In the genomic region with DNA sequence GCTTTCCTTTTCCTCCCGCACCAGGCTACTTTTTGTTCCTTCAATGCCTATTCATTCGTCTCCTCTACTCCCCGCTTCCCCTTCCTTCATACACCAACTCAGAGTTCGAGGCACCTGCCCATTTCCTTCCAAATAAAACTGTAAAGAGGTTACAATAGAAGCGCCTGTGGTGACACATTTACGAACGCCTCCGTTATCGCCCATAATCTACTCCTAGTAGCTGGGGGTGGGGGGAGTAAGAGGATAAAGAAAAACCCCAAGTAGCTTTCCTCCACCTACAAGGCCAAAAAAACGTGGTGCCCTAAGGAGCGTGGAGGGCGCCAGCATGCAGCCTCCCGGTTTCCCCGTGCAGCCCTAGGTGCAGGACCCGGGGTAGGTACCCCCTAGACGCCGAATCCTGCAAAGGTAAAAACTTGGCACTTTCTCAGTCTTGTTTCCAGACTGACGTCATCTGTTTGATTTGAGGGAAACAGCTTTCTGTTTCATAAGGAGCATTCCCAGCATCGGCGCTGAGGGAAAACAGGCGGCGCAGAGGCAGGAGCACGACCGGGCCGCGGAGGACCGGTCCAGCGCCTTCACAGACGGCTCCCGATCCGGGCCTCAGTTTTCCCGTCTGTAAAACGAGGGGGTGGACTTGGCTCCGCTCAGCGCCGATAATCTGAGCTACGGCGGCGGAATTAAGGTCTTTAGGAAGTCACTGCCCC, we compare ENCODE assay signal across 8 cellular contexts. TPM values are rescaled to one million over a fixed set of nuclear protein-coding genes. Genes with fewer than 3 reads are reported as not detected.
DNase-seq lines count a peak whose midpoint lies in the region; ATAC-seq and TF ChIP-seq lines count a peak whose summit lies in the region.

No MANE protein-coding gene starts in this region.

- BruUV-seq in mammary epithelial cell (replicated peaks; lab: Mats Ljungman, UMichigan) = TSS peak; percentile 79

- H3K4me1 ChIP-seq in HUES48 (ENCODE audit: control insufficient read depth, insufficient read depth, low read length) (peaks cover 3% of the 10 kb centered on the region), mammary epithelial cell (ENCODE audit: insufficient read depth, low read length) (peaks cover 20% of the 10 kb centered on the region)

- H3K79me2 ChIP-seq in mammary epithelial cell (ENCODE audit: insufficient read depth, low read length) = peaks cover 58% of the 10 kb centered on the region

- TF ChIP-seq CTCF in CD14-positive monocyte (IDR thresholded peaks at IDR 0.05) (no peak), mammary epithelial cell (conservative IDR thresholded peaks at IDR 0.05 in 1 of 2, IDR thresholded peaks at IDR 0.05 in 1 of 2; ENCODE audit: extremely low read depth in 1 of 2, insufficient read depth in 1 of 2, low read depth in 1 of 2, low read length in 2 of 2) (no peak)

- peak overlapping the region; percentile 99 for H3K4me2 ChIP-seq in mammary epithelial cell (ENCODE audit: insufficient read depth, low read depth, low read length)

- H3K9me3 ChIP-seq in HUES48 (ENCODE audit: control insufficient read depth, insufficient read depth, low read length) (0 out of 2 replicates have a peak, but pooled peaks cover 1% of the 10 kb centered on the region), mammary epithelial cell (replicated peaks; ENCODE audit: insufficient read depth, low read length) (no peaks in the 10 kb centered on the region)

- no peak for ATAC-seq in HG02642 (IDR thresholded peaks at IDR 0.05; ENCODE audit: poor library complexity, unreplicated experiment)
- ATAC-seq in GM19395 (IDR thresholded peaks at IDR 0.05; ENCODE audit: unreplicated experiment) = no peak

- WGBS in mammary epithelial cell (ENCODE audit: low coverage, missing lambda C conversion rate) = 4% methylated on average over 37 of the region's 39 CpGs

- CTCF ChIA-PET in mammary epithelial cell (lab: Charles Lee; ENCODE audit: low non-redundant PET) = no interaction called here

- in situ Hi-C loops in mammary epithelial cell (cut with MboI; ENCODE audit: low sequenced_read_pairs in 2 of 2) = no loop called here

- peak overlapping the region; percentile 86 for H3K27ac ChIP-seq in HUES48 (ENCODE audit: low read depth, low read length)
- H3K27ac ChIP-seq in mammary epithelial cell (ENCODE audit: insufficient read depth, low read depth, low read length) = peak overlapping the region; percentile 84

- peak overlapping the region; percentile 96 for H3K4me3 Mint-ChIP-seq in CD14-positive monocyte

- H3K4me3 ChIP-seq in HUES48 (ENCODE audit: low read depth, low read length) (peak overlapping the region; percentile 92), mammary epithelial cell (replicated peaks in 1 of 3; ENCODE audit: insufficient read depth in 1 of 3, low read depth in 2 of 3, low read length in 3 of 3) (peak overlapping the region; percentile 60 to 94 (median 77))

- no peaks in the 10 kb centered on the region for H4K20me1 ChIP-seq in mammary epithelial cell (ENCODE audit: insufficient read depth, low read length)

- peaks cover 0 to 3% (median 0%) of the 10 kb centered on the region in 3 donors for H3K27me3 Mint-ChIP-seq in CD14-positive monocyte (ENCODE audit: low read depth in 3 of 3)

- intact Hi-C loops in CD14-positive monocyte (cut with micrococcal nuclease) = no loop called here
- intact Hi-C loops in mammary epithelial cell (cut with micrococcal nuclease) = loop anchor here (1.0 to 2.0 kb wide), 3 partner anchors 34 to 155 kb away; no protein-coding TSS in a partner anchor

- H3K36me3 Mint-ChIP-seq in CD14-positive monocyte = peaks cover 12 to 18% of the 10 kb centered on the region in 2 donors

- H2AFZ ChIP-seq in mammary epithelial cell (ENCODE audit: low read depth, low read length) = peak overlapping the region; percentile 93

- H3K9ac ChIP-seq in HUES48 (ENCODE audit: low read depth, low read length) (peak overlapping the region; percentile 36), mammary epithelial cell (ENCODE audit: insufficient read depth, low read length) (peak overlapping the region; percentile 94)

- dilution Hi-C loops in mammary epithelial cell (cut with HindIII; ENCODE audit: low sequenced_read_pairs) = loop anchor here (5.0 kb wide), 1 partner anchor 40 kb away; no protein-coding TSS in a partner anchor

- DNase-seq in CD14-positive monocyte (ENCODE audit: low spot score) (no peak), T-helper 2 cell (peak in 4 of 5 experiments; percentile 12 to 84 (median 37)), mammary epithelial cell (peak; percentile 72), iris pigment epithelial cell (ENCODE audit: low read depth) (peak; percentile 60)
- DNase-seq in stimulated activated CD4-positive, alpha-beta T cell treated with anti-CD3 and anti-CD28 coated beads, Interleukin-15, amount 100 ng/mL, for 48 hours (ENCODE audit: low read depth in 2 of 2) = peak; percentile 31 to 40

- H3K27ac Mint-ChIP-seq in CD14-positive monocyte = peak overlapping the region; percentile 72 to 94 (median 86)

- H3K4me1 Mint-ChIP-seq in CD14-positive monocyte = peaks cover 12% of the 10 kb centered on the region

- H3K9me3 Mint-ChIP-seq in CD14-positive monocyte = peaks cover 0 to 1% (median 0%) of the 10 kb centered on the region in 7 donors

- H3K27me3 ChIP-seq in HUES48 (ENCODE audit: control insufficient read depth, insufficient read depth, low read length) (no peaks in the 10 kb centered on the region), mammary epithelial cell (ENCODE audit: insufficient read depth, low read length) (no peaks in the 10 kb centered on the region)

- H3K36me3 ChIP-seq in HUES48 (ENCODE audit: control insufficient read depth, insufficient read depth, low read length) (peaks cover 31% of the 10 kb centered on the region), mammary epithelial cell (ENCODE audit: insufficient read depth, low read length) (peaks cover 16% of the 10 kb centered on the region)

RNA-seq across cellular contexts. Expression of gene PPA1, which starts 0.9 kb away (rescaled TPM):
- polyA plus RNA-seq in CD14-positive monocyte = 100 to 1,000 TPM; 112 to 125 TPM
- total RNA-seq in mammary epithelial cell = 100 to 1,000 TPM; 170 to 218 TPM
- 181 TPM for polyA plus RNA-seq in mammary epithelial cell
- polyA minus RNA-seq in mammary epithelial cell = 51.6 TPM

RNA-seq across cellular contexts. Expression of gene NPFFR1, which starts 51.5 kb away (rescaled TPM):
- polyA plus RNA-seq in CD14-positive monocyte (not detected), mammary epithelial cell (0.01 TPM)
- under 1 TPM in 1 of 2 donors, not detected in 1; under 0.01 TPM for total RNA-seq in mammary epithelial cell
- not detected for polyA minus RNA-seq in mammary epithelial cell
